Comparison of ENCODE assay signal across 1 cellular context in genomic region chr2:241532733-241533601, GRCh38.
A peak's percentile ranks its signal among the peaks of the same experiment; 100 is the strongest.
TF ChIP-seq lines count a peak whose summit lies in the region.

No MANE protein-coding gene starts in this region.

TF ChIP-seq in HepG2, 621 proteins besides CTCF, POLR2A, EP300 and RAD21 (continued from another document and continues in another):
- TF ChIP-seq SNAPC4 (CRISPR knock-in tag; IDR thresholded peaks at IDR 0.05): no peak
- TF ChIP-seq ZNF879 (CRISPR knock-in tag; IDR thresholded peaks at IDR 0.05): no peak
- TF ChIP-seq CREBL2 (CRISPR knock-in tag; IDR thresholded peaks at IDR 0.05; ENCODE audit: borderline replicate concordance): no peak
- TF ChIP-seq IRX3 (CRISPR knock-in tag; IDR thresholded peaks at IDR 0.05; ENCODE audit: borderline replicate concordance, low read depth): no peak
- no peak for TF ChIP-seq ZNF337 (CRISPR knock-in tag; IDR thresholded peaks at IDR 0.05; ENCODE audit: borderline replicate concordance, low read depth)
- TF ChIP-seq ATF2 (CRISPR knock-in tag; IDR thresholded peaks at IDR 0.05): 0 out of 2 replicates have a peak, but pooled peaks have one; percentile 21
- no peak for TF ChIP-seq ZNF512B (CRISPR knock-in tag; IDR thresholded peaks at IDR 0.05; ENCODE audit: borderline replicate concordance)
- no peak for TF ChIP-seq ZNF180 (CRISPR knock-in tag; IDR thresholded peaks at IDR 0.05; ENCODE audit: borderline replicate concordance, low read depth)
- no peak for TF ChIP-seq ZXDC (CRISPR knock-in tag; IDR thresholded peaks at IDR 0.05)
- TF ChIP-seq PHF8 (CRISPR knock-in tag; IDR thresholded peaks at IDR 0.05): peak; percentile 50; the same call in 1 of the 2 replicates
- TF ChIP-seq THYN1 (CRISPR knock-in tag; IDR thresholded peaks at IDR 0.05; ENCODE audit: borderline replicate concordance, low read depth): no peak
- TF ChIP-seq DZIP1 (CRISPR knock-in tag; IDR thresholded peaks at IDR 0.05): no peak
- TF ChIP-seq RARG (CRISPR knock-in tag; IDR thresholded peaks at IDR 0.05; ENCODE audit: low read depth): no peak
- TF ChIP-seq POLR2AphosphoS5 (IDR thresholded peaks at IDR 0.05; ENCODE audit: low read depth, low read length): no peak
- TF ChIP-seq KDM2A (CRISPR knock-in tag; IDR thresholded peaks at IDR 0.05; ENCODE audit: borderline replicate concordance, low read depth): peak; percentile 41; the same call in 1 of the 2 replicates
- no peak for TF ChIP-seq NCOA2 (CRISPR knock-in tag; IDR thresholded peaks at IDR 0.05)
- no peak for TF ChIP-seq HCFC1 (IDR thresholded peaks at IDR 0.05; ENCODE audit: low read depth, low read length)
- no peak for TF ChIP-seq WIZ (CRISPR knock-in tag; IDR thresholded peaks at IDR 0.05)
- no peak for TF ChIP-seq KIAA2018 (CRISPR knock-in tag; IDR thresholded peaks at IDR 0.05; ENCODE audit: borderline replicate concordance)
- TF ChIP-seq ZNF878 (CRISPR knock-in tag; IDR thresholded peaks at IDR 0.05): no peak
- TF ChIP-seq ZNF816 (CRISPR knock-in tag; IDR thresholded peaks at IDR 0.05; ENCODE audit: borderline replicate concordance): no peak
- no peak for TF ChIP-seq ZNF230 (CRISPR knock-in tag; IDR thresholded peaks at IDR 0.05)
- TF ChIP-seq ATF7 (IDR thresholded peaks at IDR 0.05): no peak
- TF ChIP-seq ATF7 (CRISPR knock-in tag; IDR thresholded peaks at IDR 0.05): no peak
- TF ChIP-seq ZNF709 (CRISPR knock-in tag; IDR thresholded peaks at IDR 0.05): no peak
- no peak for TF ChIP-seq RBAK (CRISPR knock-in tag; IDR thresholded peaks at IDR 0.05)
- TF ChIP-seq ZNF775 (CRISPR knock-in tag; IDR thresholded peaks at IDR 0.05; ENCODE audit: borderline replicate concordance): no peak
- TF ChIP-seq ZNF790 (CRISPR knock-in tag; IDR thresholded peaks at IDR 0.05; ENCODE audit: borderline replicate concordance): no peak
- no peak for TF ChIP-seq ZBTB7A (CRISPR knock-in tag; IDR thresholded peaks at IDR 0.05)
- no peak for TF ChIP-seq HMG20A (CRISPR knock-in tag; IDR thresholded peaks at IDR 0.05; ENCODE audit: borderline replicate concordance)
- TF ChIP-seq IRF1 (CRISPR knock-in tag; IDR thresholded peaks at IDR 0.05; ENCODE audit: low read depth): no peak
